In the genomic region with DNA sequence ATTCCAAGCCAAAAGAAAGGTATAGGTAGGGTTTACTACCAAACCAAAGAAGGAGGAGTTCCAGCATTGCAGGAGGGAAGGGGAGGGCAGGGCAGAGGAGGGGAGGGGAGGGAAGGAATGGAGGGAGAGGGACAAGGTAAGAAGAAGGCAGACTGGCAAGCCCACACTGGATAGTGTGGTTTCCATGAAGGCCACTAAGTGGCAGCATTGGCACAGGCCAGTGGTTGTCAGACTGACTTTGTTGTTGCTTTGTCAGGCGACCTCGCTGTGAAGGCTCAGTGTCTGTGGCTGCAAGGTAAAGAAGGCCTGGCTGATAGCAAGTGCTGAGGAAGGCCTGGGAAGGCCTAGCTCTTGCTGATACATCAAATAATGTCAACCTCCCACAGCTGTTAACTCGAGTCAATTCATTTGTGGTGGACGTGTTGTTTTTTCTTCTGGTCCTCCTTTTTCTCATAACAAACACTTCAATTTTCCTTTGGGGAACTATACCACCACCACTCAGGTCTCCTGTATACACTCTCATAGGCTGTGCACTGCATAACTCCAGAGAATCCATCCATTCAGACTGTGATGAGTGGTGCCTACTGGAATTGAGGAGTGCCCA, we compare ENCODE assay signal across 8 cellular contexts. TPM values are rescaled to one million over a fixed set of nuclear protein-coding genes. Genes with fewer than 3 reads are reported as not detected.
DNase-seq lines count a peak whose midpoint lies in the region; ATAC-seq and TF ChIP-seq lines count a peak whose summit lies in the region.

No MANE protein-coding gene starts in this region.

- peaks cover 31% of the 10 kb centered on the region for H3K27me3 Mint-ChIP-seq in H9 (ENCODE audit: low read depth)
- H3K27me3 Mint-ChIP-seq in activated CD8-positive, alpha-beta T cell treated with anti-CD3 and anti-CD28 coated beads, Interleukin-2, amount 10 ng/mL, durations not matched to agents 7 days and 5 days (ENCODE audit: low read depth): peaks cover 29% of the 10 kb centered on the region
- H3K27me3 Mint-ChIP-seq in naive thymus-derived CD8-positive, alpha-beta T cell: peaks cover 13 to 26% (median 17%) of the 10 kb centered on the region in 5 donors

- no peak overlapping the region for H3K4ac ChIP-seq in H9 (ENCODE audit: low read depth, low read length)

- H3K23me2 ChIP-seq in H9 (ENCODE audit: insufficient read length, low read depth, low read length, poor library complexity, severe bottlenecking): no peaks in the 10 kb centered on the region

- no peak overlapping the region for H2BK15ac ChIP-seq in H9 (ENCODE audit: low read depth, low read length)

- no peak overlapping the region for H3K18ac ChIP-seq in H9 (ENCODE audit: insufficient read length, low read depth, low read length)

- CTCF ChIA-PET in activated CD8-positive, alpha-beta T cell treated with anti-CD3 and anti-CD28 coated beads, Interleukin-2, amount 10 ng/mL, durations not matched to agents 7 days and 5 days (lab: Charles Lee): interaction anchor here (1.2 to 1.9 kb wide), 8 partner anchors 9 to 162 kb away, joined by 3 to 9 read pairs (median 4); no protein-coding TSS in a partner anchor

- no peak overlapping the region for H3K23ac ChIP-seq in H9 (ENCODE audit: insufficient read length, low read depth, low read length)

- H3K27me3 ChIP-seq in BE2C (peaks cover 3% of the 10 kb centered on the region), H9 (ENCODE audit: insufficient read depth, low read length) (no peaks in the 10 kb centered on the region), tibial artery (peaks cover 0 to 17% of the 10 kb centered on the region in 2 donors)

- no peaks in the 10 kb centered on the region; a peak in 1 of 7 replicates for H3K36me3 Mint-ChIP-seq in H9 (ENCODE audit: insufficient read depth in 1 of 3, low read depth in 3 of 3)
- no peaks in the 10 kb centered on the region for H3K36me3 Mint-ChIP-seq in activated CD8-positive, alpha-beta T cell treated with anti-CD3 and anti-CD28 coated beads, Interleukin-2, amount 10 ng/mL, durations not matched to agents 7 days and 5 days (ENCODE audit: low read depth)
- no peaks in the 10 kb centered on the region for H3K36me3 Mint-ChIP-seq in naive thymus-derived CD8-positive, alpha-beta T cell

- no CpG with 5 or more reads among the region's 4 CpGs for WGBS in H9 (ENCODE audit: extremely low coverage, insufficient read length, low lambda C conversion rate)

- H2BK120ac ChIP-seq in H9 (ENCODE audit: low read depth, low read length, poor library complexity, severe bottlenecking): no peak overlapping the region

- H4K5ac ChIP-seq in H9 (ENCODE audit: insufficient read length, low read depth, low read length): no peak overlapping the region

- no peak overlapping the region for H3K14ac ChIP-seq in H9 (ENCODE audit: insufficient read depth, low read length)

- H3K4me1 Mint-ChIP-seq in H9: peaks cover 0 to 6% of the 10 kb centered on the region in 2 experiments; a peak in 3 of 4 replicates
- no peaks in the 10 kb centered on the region for H3K4me1 Mint-ChIP-seq in activated CD8-positive, alpha-beta T cell treated with anti-CD3 and anti-CD28 coated beads, Interleukin-2, amount 10 ng/mL, durations not matched to agents 7 days and 5 days (ENCODE audit: low read depth)
- no peaks in the 10 kb centered on the region for H3K4me1 Mint-ChIP-seq in naive thymus-derived CD8-positive, alpha-beta T cell

- H4K8ac ChIP-seq in H9 (replicated peaks; ENCODE audit: insufficient read length, low read depth, low read length): no peak overlapping the region

- peak; percentile 92 for ATAC-seq in activated CD8-positive, alpha-beta T cell treated with anti-CD3 and anti-CD28 coated beads, Interleukin-2, amount 10 ng/mL, durations not matched to agents 7 days and 5 days
- ATAC-seq in esophagus mucosa (peak; percentile 87), HG03108 (IDR thresholded peaks at IDR 0.05; ENCODE audit: unreplicated experiment) (no peak)
- peak; percentile 67 to 72 for ATAC-seq in naive thymus-derived CD8-positive, alpha-beta T cell

- H3K9me3 ChIP-seq in BE2C: no peaks in the 10 kb centered on the region
- no peaks in the 10 kb centered on the region for H3K9me3 ChIP-seq in H9 (ENCODE audit: control insufficient read depth, low read depth, low read length)
- peaks cover 0 to 3% (median 0%) of the 10 kb centered on the region in 3 donors for H3K9me3 ChIP-seq in tibial artery

- no peak overlapping the region for H4K91ac ChIP-seq in H9 (ENCODE audit: insufficient read length, low read depth, low read length)

- H3K79me1 ChIP-seq in H9 (ENCODE audit: insufficient read depth, low read depth, low read length, poor library complexity, severe bottlenecking): no peaks in the 10 kb centered on the region

- H3K4me3 Mint-ChIP-seq in H9: no peak overlapping the region; a peak in 1 of 5 replicates
- no peak overlapping the region for H3K4me3 Mint-ChIP-seq in activated CD8-positive, alpha-beta T cell treated with anti-CD3 and anti-CD28 coated beads, Interleukin-2, amount 10 ng/mL, durations not matched to agents 7 days and 5 days
- H3K4me3 Mint-ChIP-seq in naive thymus-derived CD8-positive, alpha-beta T cell: no peak overlapping the region

- no peak overlapping the region for H3K9ac ChIP-seq in H9 (ENCODE audit: extremely low read depth, insufficient read length, low read length)

- no peak overlapping the region for H2AK5ac ChIP-seq in H9 (ENCODE audit: insufficient read length, low read length)

- H2BK20ac ChIP-seq in H9 (ENCODE audit: low read depth, low read length, poor library complexity, severe bottlenecking): no peak overlapping the region

- H3K27ac ChIP-seq in H9 (ENCODE audit: insufficient read length, low read depth, low read length) (no peak overlapping the region), tibial artery (no peak overlapping the region)

- no peak overlapping the region for H3K4me2 ChIP-seq in H9 (ENCODE audit: insufficient read depth, insufficient read length, low read length)

- no peak overlapping the region for H3K56ac ChIP-seq in H9 (ENCODE audit: insufficient read length, low read depth, low read length)

- DNase-seq in BE2C: peak; percentile 63
- peak; percentile 88 for DNase-seq in H9
- peak; percentile 61 to 83 for DNase-seq in NCI-H524 (lab: John Stamatoyannopoulos, UW)
- peak; percentile 73 for DNase-seq in activated CD8-positive, alpha-beta T cell treated with anti-CD3 and anti-CD28 coated beads, Interleukin-2, amount 10 ng/mL, durations not matched to agents 7 days and 5 days
- DNase-seq in naive thymus-derived CD8-positive, alpha-beta T cell: peak in 9 of 10 donors; percentile 4 to 66 (median 24)
- peak in 1 of 2 donors; percentile 22 for DNase-seq in tibial artery

- peak; percentile 85 for TF ChIP-seq CTCF in BE2C (IDR thresholded peaks at IDR 0.05; ENCODE audit: low read depth, low read length)
- TF ChIP-seq CTCF in H9 (conservative IDR thresholded peaks at IDR 0.05): peak; percentile 93
- TF ChIP-seq CTCF in tibial artery (IDR thresholded peaks at IDR 0.05): peak; percentile 29 to 39

- POLR2A ChIA-PET in activated CD8-positive, alpha-beta T cell treated with anti-CD3 and anti-CD28 coated beads, Interleukin-2, amount 10 ng/mL, durations not matched to agents 7 days and 5 days (lab: Charles Lee): no interaction called here
- POLR2A ChIA-PET in naive thymus-derived CD8-positive, alpha-beta T cell (lab: Charles Lee): no interaction called here

- H2BK12ac ChIP-seq in H9 (ENCODE audit: insufficient read length, low read depth, low read length): no peak overlapping the region

- H3K9me3 Mint-ChIP-seq in H9: peaks cover 0 to 5% of the 10 kb centered on the region in 2 experiments; a peak in 2 of 5 replicates
- H3K9me3 Mint-ChIP-seq in activated CD8-positive, alpha-beta T cell treated with anti-CD3 and anti-CD28 coated beads, Interleukin-2, amount 10 ng/mL, durations not matched to agents 7 days and 5 days (ENCODE audit: insufficient read depth): no peaks in the 10 kb centered on the region
- H3K9me3 Mint-ChIP-seq in naive thymus-derived CD8-positive, alpha-beta T cell: peaks cover 0 to 5% (median 0%) of the 10 kb centered on the region in 9 donors

- intact Hi-C loops in tibial artery (cut with DNase I; ENCODE audit: low total_unique reads): no loop called here

- no peak overlapping the region for H2AFZ ChIP-seq in H9 (ENCODE audit: low read length)

- no peak overlapping the region for H2BK5ac ChIP-seq in H9 (ENCODE audit: insufficient read length, low read length)

- no peak overlapping the region for H3K27ac Mint-ChIP-seq in H9
- no peak overlapping the region for H3K27ac Mint-ChIP-seq in activated CD8-positive, alpha-beta T cell treated with anti-CD3 and anti-CD28 coated beads, Interleukin-2, amount 10 ng/mL, durations not matched to agents 7 days and 5 days
- no peak overlapping the region for H3K27ac Mint-ChIP-seq in naive thymus-derived CD8-positive, alpha-beta T cell

- H3T11ph ChIP-seq in H9 (ENCODE audit: low read length): no peak overlapping the region

- H3K36me3 ChIP-seq in BE2C (no peaks in the 10 kb centered on the region), tibial artery (no peaks in the 10 kb centered on the region)

- no peaks in the 10 kb centered on the region for H3K79me2 ChIP-seq in H9 (ENCODE audit: insufficient read depth, low read length)

- H4K20me1 ChIP-seq in H9 (ENCODE audit: control insufficient read depth, insufficient read depth, insufficient read length): no peaks in the 10 kb centered on the region

- H3K4me1 ChIP-seq in BE2C (no peaks in the 10 kb centered on the region), H9 (ENCODE audit: insufficient read depth, low read length) (no peaks in the 10 kb centered on the region), tibial artery (no peaks in the 10 kb centered on the region)

- H3K4me3 ChIP-seq in BE2C (ENCODE audit: low read depth, low read length) (no peak overlapping the region), tibial artery (no peak overlapping the region)

RNA-seq across cellular contexts. Expression of a gene that starts 7.7 kb away (rescaled TPM):
- polyA plus RNA-seq in BE2C (2012; ENCODE audit: insufficient read depth, insufficient read length, low read depth): 5.9 TPM
- total RNA-seq in H9 (2021) (17.2 and 19.5 TPM in 2 replicates), esophagus mucosa (2.0 TPM)
- total RNA-seq in activated CD8-positive, alpha-beta T cell treated with anti-CD3 and anti-CD28 coated beads, Interleukin-2, amount 10 ng/mL, durations not matched to agents 7 days and 5 days: 1 to 10 TPM; 1.1 to 1.3 TPM
- total RNA-seq in naive thymus-derived CD8-positive, alpha-beta T cell: under 1 TPM; 0.81 to 0.91 TPM
- under 1 TPM in 1 of 3 donors, not detected in 2; 0.26 TPM for polyA plus RNA-seq in naive thymus-derived CD8-positive, alpha-beta T cell

RNA-seq across cellular contexts. Expression of a gene that starts 29.4 kb away (rescaled TPM):
- polyA plus RNA-seq in BE2C (2012; ENCODE audit: insufficient read depth, insufficient read length, low read depth): not detected
- total RNA-seq in H9 (2021): not detected in 2 replicates
- total RNA-seq in activated CD8-positive, alpha-beta T cell treated with anti-CD3 and anti-CD28 coated beads, Interleukin-2, amount 10 ng/mL, durations not matched to agents 7 days and 5 days: not detected
- not detected for total RNA-seq in esophagus mucosa
- total RNA-seq in naive thymus-derived CD8-positive, alpha-beta T cell: not detected
- not detected for polyA plus RNA-seq in naive thymus-derived CD8-positive, alpha-beta T cell

Comparison
In these comparisons a context has a peak if more than half of its experiments do, and no peak if none do; other contexts are left out.
1. CTCF ChIP-seq: peak in every context shown above with its lines; median percentile 93 in H9; 85 in BE2C; 34 in tibial artery.